20 cellular contexts compared by ENCODE assay signal in the genomic region with DNA sequence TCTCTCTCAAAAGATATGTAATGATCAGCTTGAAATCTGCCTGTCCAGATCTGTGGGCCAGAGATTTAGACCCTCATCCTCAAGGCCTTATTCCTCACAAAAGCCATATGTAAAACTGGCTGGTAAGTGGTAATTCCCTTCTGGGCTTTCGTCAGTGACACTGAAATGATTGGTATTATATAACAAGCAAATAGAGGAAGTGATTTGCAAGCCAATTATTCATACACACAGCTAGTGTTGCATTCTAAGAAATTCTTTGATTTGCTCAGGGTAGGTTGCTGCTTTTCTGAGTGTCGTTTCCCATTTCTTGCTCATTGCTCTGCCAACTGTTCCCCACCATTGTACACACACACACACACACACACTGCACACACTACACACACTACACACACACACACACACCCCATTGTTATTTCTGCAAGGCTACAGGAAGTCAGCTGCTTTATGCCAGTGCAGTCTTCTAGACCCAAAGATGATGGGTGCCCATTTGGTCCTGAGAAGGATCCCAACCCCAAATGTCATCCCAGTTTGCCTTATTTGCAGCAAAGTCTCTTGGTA.
"Had no signal": no experiment of that assay in that cellular context is flagged by ENCODE, and none has a peak within 500 bp of the region (broad histone marks: within the 10 kb centered on the region; RNA-seq: fewer than 3 reads in every experiment).

No MANE protein-coding gene starts in this region.

- H3K36me3 Mint-ChIP-seq: activated naive CD4-positive, alpha-beta T cell treated with anti-CD3 and anti-CD28 coated beads, Interleukin-2, amount 50 U/mL, for 72 hours; natural killer cell had no signal

- H3K4me1 ChIP-seq: esophagus muscularis mucosa, right lobe of liver had no signal

- H3K27me3 ChIP-seq: adrenal gland, cardiac muscle cell, esophagus muscularis mucosa, neutrophil, right lobe of liver had no signal

- H3K9me3 Mint-ChIP-seq: activated naive CD4-positive, alpha-beta T cell treated with anti-CD3 and anti-CD28 coated beads, Interleukin-2, amount 50 U/mL, for 72 hours; stimulated activated naive CD8-positive, alpha-beta T cell treated with anti-CD3 and anti-CD28 coated beads, Interleukin-15, amount 100 ng/mL, for 72 hours had no signal

- H3K27me3 Mint-ChIP-seq: stimulated activated naive CD8-positive, alpha-beta T cell treated with anti-CD3 and anti-CD28 coated beads, Interleukin-15, amount 100 ng/mL, for 72 hours had no signal

- H3K4me2 ChIP-seq: smooth muscle cell had no signal

- H3K27ac Mint-ChIP-seq: activated naive CD4-positive, alpha-beta T cell treated with anti-CD3 and anti-CD28 coated beads, Interleukin-2, amount 50 U/mL, for 72 hours; natural killer cell; stimulated activated naive CD8-positive, alpha-beta T cell treated with anti-CD3 and anti-CD28 coated beads, Interleukin-15, amount 100 ng/mL, for 72 hours had no signal

- DNase-seq: activated CD4-positive, CD25-positive, alpha-beta regulatory T cell treated with anti-CD3 and anti-CD28 coated beads, Interleukin-2, amount 50 U/mL, for 72 hours; activated CD8-positive, alpha-beta memory T cell treated with anti-CD3 and anti-CD28 coated beads for 24 hours; activated gamma-delta T cell; adrenal gland; dermis blood vessel endothelial cell; effector memory CD4-positive, alpha-beta T cell; mesenchymal stem cell; natural killer cell; right lobe of liver; stimulated activated CD4-positive, alpha-beta T cell treated with anti-CD3 and anti-CD28 coated beads, Interleukin-4, amount 100 ng/mL, for 1 hour; stimulated activated naive CD8-positive, alpha-beta T cell treated with anti-CD3 and anti-CD28 coated beads, Interleukin-15, amount 100 ng/mL, for 72 hours; T-helper 2 cell; trophoblast cell had no signal

- H3K9me3 ChIP-seq: adrenal gland, esophagus muscularis mucosa, neutrophil, right lobe of liver had no signal

- H3K4me3 Mint-ChIP-seq: natural killer cell; stimulated activated naive CD8-positive, alpha-beta T cell treated with anti-CD3 and anti-CD28 coated beads, Interleukin-15, amount 100 ng/mL, for 72 hours had no signal

- ATAC-seq: activated naive CD4-positive, alpha-beta T cell treated with anti-CD3 and anti-CD28 coated beads, Interleukin-2, amount 50 U/mL, for 72 hours; natural killer cell; right lobe of liver; stimulated activated naive CD8-positive, alpha-beta T cell treated with anti-CD3 and anti-CD28 coated beads, Interleukin-15, amount 100 ng/mL, for 72 hours had no signal

- H3K4me3 ChIP-seq: adrenal gland, cardiac muscle cell, esophagus muscularis mucosa, right lobe of liver, smooth muscle cell had no signal

- H3K4me1 Mint-ChIP-seq: natural killer cell; stimulated activated naive CD8-positive, alpha-beta T cell treated with anti-CD3 and anti-CD28 coated beads, Interleukin-15, amount 100 ng/mL, for 72 hours had no signal

- H3K27ac ChIP-seq: adrenal gland, cardiac muscle cell, esophagus muscularis mucosa, neutrophil, parathyroid adenoma, right lobe of liver, VCaP had no signal

- H3K9ac ChIP-seq: parathyroid adenoma had no signal

- H3K36me3 ChIP-seq: adrenal gland, cardiac muscle cell, esophagus muscularis mucosa, neutrophil, right lobe of liver had no signal
